In the genomic region with DNA sequence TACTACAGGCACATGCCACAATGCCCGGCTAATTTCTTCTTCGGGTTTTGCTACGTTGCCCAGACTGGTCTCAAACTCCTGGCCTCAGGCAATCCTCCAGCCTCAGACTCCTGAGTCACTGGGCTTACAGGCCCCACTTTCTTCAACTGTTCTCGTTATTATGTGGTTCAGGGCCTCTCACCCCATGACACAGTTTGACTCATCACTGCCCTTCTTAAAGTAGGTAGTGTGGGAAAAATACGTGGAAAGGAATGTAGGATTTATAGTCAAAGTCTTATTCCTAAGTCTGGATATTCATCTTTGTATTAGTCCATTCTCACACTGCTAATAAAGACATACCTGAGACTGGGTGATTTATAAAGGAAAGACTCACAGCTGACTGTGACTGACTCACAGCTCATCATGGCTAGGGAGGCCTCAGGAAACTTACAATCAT, we compare ENCODE assay signal across 15 cellular contexts. TPM values are rescaled to one million over a fixed set of nuclear protein-coding genes. Genes with fewer than 3 reads are reported as not detected.
A peak's percentile ranks its signal among the peaks of the same experiment; 100 is the strongest.
DNase-seq lines count a peak whose midpoint lies in the region; ATAC-seq and TF ChIP-seq lines count a peak whose summit lies in the region.
"Had no signal": no experiment of that assay in that cellular context is flagged by ENCODE, and none has a peak within 500 bp of the region (broad histone marks: within the 10 kb centered on the region; RNA-seq: fewer than 3 reads in every experiment).

No MANE protein-coding gene starts in this region.

- TF ChIP-seq CTCF in fibroblast of pulmonary artery (IDR thresholded peaks at IDR 0.05; ENCODE audit: low read length, missing control alignments), result no peak

- no peak overlapping the region for H3K4me3 ChIP-seq in fibroblast of pulmonary artery (replicated peaks; ENCODE audit: low read depth, low read length)
- H3K4me3 ChIP-seq: SJCRH30, spleen had no signal

- ATAC-seq in SK-N-SH treated with all-trans-retinoic acid at 6 μM for 48 hours, result peak; percentile 53; the same call in 2 of the 3 replicates
- no peak for ATAC-seq in GM18870 (IDR thresholded peaks at IDR 0.05; ENCODE audit: unreplicated experiment)
- no peak for ATAC-seq in HG03108 (IDR thresholded peaks at IDR 0.05; ENCODE audit: unreplicated experiment)

- DNase-seq in A172 (ENCODE audit: low spot score) (peak; percentile 97), H4 (ENCODE audit: low spot score) (peak; percentile 31), fibroblast of pulmonary artery (ENCODE audit: low read depth) (peak; percentile 49), NCI-H510A treated with DMSO at 0.1 percent for 48 hours (lab: John Stamatoyannopoulos, UW) (no peak), AML-193 (lab: John Stamatoyannopoulos, UW) (no peak)
- DNase-seq: activated B cell treated with CpG ODN at 0.5 μM for 24 hours, cerebellar nuclear complex, NCI-H1105, NCI-H69, SJCRH30, spleen had no signal

TF ChIP-seq in SK-N-SH treated with all-trans-retinoic acid at 6 μM for 48 hours, 23 proteins besides CTCF, POLR2A, EP300 and RAD21:
- TF ChIP-seq ZFP3 (CRISPR knock-in tag; IDR thresholded peaks at IDR 0.05), result no peak
- TF ChIP-seq ZNF565 (CRISPR knock-in tag; conservative IDR thresholded peaks at IDR 0.05; ENCODE audit: low read depth), result no peak
- no peak for TF ChIP-seq BACH2 (CRISPR knock-in tag; IDR thresholded peaks at IDR 0.05; ENCODE audit: borderline replicate concordance)
- no peak for TF ChIP-seq ISL1 (CRISPR knock-in tag; IDR thresholded peaks at IDR 0.05)
- no peak for TF ChIP-seq GLIS3 (CRISPR knock-in tag; IDR thresholded peaks at IDR 0.05)
- no peak for TF ChIP-seq ZC3H10 (CRISPR knock-in tag; IDR thresholded peaks at IDR 0.05)
- no peak for TF ChIP-seq ZNF8 (CRISPR knock-in tag; IDR thresholded peaks at IDR 0.05)
- no peak for TF ChIP-seq POU6F1 (CRISPR knock-in tag; IDR thresholded peaks at IDR 0.05; ENCODE audit: borderline replicate concordance, low read depth)
- TF ChIP-seq OSR1 (CRISPR knock-in tag; IDR thresholded peaks at IDR 0.05), result no peak
- TF ChIP-seq ZNF70 (CRISPR knock-in tag; IDR thresholded peaks at IDR 0.05), result no peak
- no peak for TF ChIP-seq TOX (CRISPR knock-in tag; IDR thresholded peaks at IDR 0.05; ENCODE audit: borderline replicate concordance)
- TF ChIP-seq PPARA (CRISPR knock-in tag; IDR thresholded peaks at IDR 0.05; ENCODE audit: borderline replicate concordance), result no peak
- TF ChIP-seq SNAI2 (CRISPR knock-in tag; IDR thresholded peaks at IDR 0.05), result no peak
- no peak for TF ChIP-seq PATZ1 (CRISPR knock-in tag; IDR thresholded peaks at IDR 0.05; ENCODE audit: borderline replicate concordance)
- TF ChIP-seq, protein P1, sequence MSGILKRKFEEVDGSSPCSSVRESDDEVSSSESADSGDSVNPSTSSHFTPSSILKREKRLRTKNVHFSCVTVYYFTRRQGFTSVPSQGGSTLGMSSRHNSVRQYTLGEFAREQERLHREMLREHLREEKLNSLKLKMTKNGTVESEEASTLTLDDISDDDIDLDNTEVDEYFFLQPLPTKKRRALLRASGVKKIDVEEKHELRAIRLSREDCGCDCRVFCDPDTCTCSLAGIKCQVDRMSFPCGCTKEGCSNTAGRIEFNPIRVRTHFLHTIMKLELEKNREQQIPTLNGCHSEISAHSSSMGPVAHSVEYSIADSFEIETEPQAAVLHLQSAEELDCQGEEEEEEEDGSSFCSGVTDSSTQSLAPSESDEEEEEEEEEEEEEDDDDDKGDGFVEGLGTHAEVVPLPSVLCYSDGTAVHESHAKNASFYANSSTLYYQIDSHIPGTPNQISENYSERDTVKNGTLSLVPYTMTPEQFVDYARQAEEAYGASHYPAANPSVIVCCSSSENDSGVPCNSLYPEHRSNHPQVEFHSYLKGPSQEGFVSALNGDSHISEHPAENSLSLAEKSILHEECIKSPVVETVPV (CRISPR knock-in tag; IDR thresholded peaks at IDR 0.05), result no peak
- TF ChIP-seq CREB5 (CRISPR knock-in tag; IDR thresholded peaks at IDR 0.05; ENCODE audit: low read depth), result no peak
TF ChIP-seq in SK-N-SH treated with all-trans-retinoic acid at 6 μM for 48 hours: peak in this region for 0.

RNA-seq across cellular contexts. Expression of gene CENPA, which starts 19.4 kb away (rescaled TPM):
- total RNA-seq in A172 (2014; rRNA removed; shearing (Covaris generic)), result 35.8 and 44.3 TPM in 2 replicates
- 24.8 and 30.2 TPM in 2 replicates for total RNA-seq in H4 (2014; rRNA removed; shearing (Covaris generic))
- total RNA-seq: B cell had no signal

RNA-seq across cellular contexts. Expression of gene SLC35F6, which starts 41.2 kb away (rescaled TPM):
- 35.9 and 38.9 TPM in 2 replicates for total RNA-seq in A172 (2014; rRNA removed; shearing (Covaris generic))
- 22.0 and 37.4 TPM in 2 replicates for total RNA-seq in H4 (2014; rRNA removed; shearing (Covaris generic))

RNA-seq across cellular contexts. Expression of gene DPYSL5, which starts 42.7 kb away (rescaled TPM):
- total RNA-seq in A172 (2014; rRNA removed; shearing (Covaris generic)), result 8.4 and 9.1 TPM in 2 replicates
- total RNA-seq in H4 (2014; rRNA removed; shearing (Covaris generic)), result 4.5 and 5.0 TPM in 2 replicates
- total RNA-seq: activated B cell treated with CpG ODN at 0.5 μM for 24 hours, B cell had no signal

Comparison
In these comparisons a context has a peak if more than half of its experiments do, and no peak if none do; other contexts are left out.
1. DNase-seq: peak in A172 (single experiment), H4 (single experiment) and fibroblast of pulmonary artery (single experiment); none in NCI-H510A treated with DMSO at 0.1 percent for 48 hours (single experiment) and AML-193 (0 of 2).